28 cellular contexts compared by ENCODE assay signal in the genomic region with DNA sequence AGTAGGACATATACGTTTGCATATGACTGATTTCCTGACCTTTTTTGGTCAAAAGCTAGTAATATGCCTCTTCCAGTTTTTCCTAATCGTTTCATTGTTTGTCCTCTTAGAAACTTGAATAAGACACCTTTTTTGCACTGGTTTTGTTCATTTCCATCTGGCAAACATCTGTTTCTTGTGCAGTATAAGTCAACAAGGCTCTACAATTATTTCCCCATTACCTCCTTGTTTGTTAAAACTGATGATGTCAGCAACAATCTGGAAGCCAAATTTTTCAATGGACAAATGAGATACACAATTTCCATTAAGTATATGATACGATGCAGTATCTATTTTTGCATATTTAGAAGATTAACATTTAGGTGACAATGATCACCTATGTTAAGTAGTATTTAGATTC.
A peak's percentile ranks its signal among the peaks of the same experiment; 100 is the strongest.
DNase-seq lines count a peak whose midpoint lies in the region; ATAC-seq and TF ChIP-seq lines count a peak whose summit lies in the region.
"Had no signal": no experiment of that assay in that cellular context is flagged by ENCODE, and none has a peak within 500 bp of the region (broad histone marks: within the 10 kb centered on the region; RNA-seq: fewer than 3 reads in every experiment).

No MANE protein-coding gene starts in this region.

- H2AFZ ChIP-seq in SK-N-SH (ENCODE audit: low read depth) = no peak overlapping the region
- H2AFZ ChIP-seq: hepatocyte had no signal

- peaks cover 5% of the 10 kb centered on the region; the same call in 1 of the 2 replicates for H4K20me1 ChIP-seq in SK-N-SH (ENCODE audit: insufficient read depth)

- H3K27ac ChIP-seq in SK-N-SH (ENCODE audit: low read depth in 2 of 2, low read length in 1 of 2) (no peak overlapping the region), endodermal cell (ENCODE audit: low read depth, low read length) (no peak overlapping the region), right cardiac atrium (ENCODE audit: low read length) (no peak overlapping the region)
- H3K27ac ChIP-seq: coronary artery, hepatocyte, skin epidermis, suprapubic skin, upper lobe of right lung had no signal

- WGBS in SK-N-SH (ENCODE audit: low lambda C conversion rate) = 83% methylated on average over 3 of the region's 3 CpGs
- WGBS in endodermal cell (ENCODE audit: insufficient coverage in 1 of 2, insufficient read length in 1 of 2), 2 experiments = 90 to 95% methylated on average over 2 to 3 of the region's 3 CpGs
- 80% methylated on average over 3 of the region's 3 CpGs for WGBS in right cardiac atrium

- H3K9ac ChIP-seq in SK-N-SH = no peak overlapping the region
- no peak overlapping the region for H3K9ac ChIP-seq in endodermal cell (ENCODE audit: extremely low read depth, low read length, poor library complexity, severe bottlenecking)

- DNase-seq in SK-N-SH = no peak
- no peak for DNase-seq in T-helper 17 cell
- peak; percentile 20 for DNase-seq in fibroblast of pulmonary artery (ENCODE audit: low read depth)
- DNase-seq in endodermal cell = no peak
- no peak for DNase-seq in right cardiac atrium
- no peak for DNase-seq in stimulated activated naive CD4-positive, alpha-beta T cell treated with Interleukin-2 at 50 U/mL for 16 hours (lab: John Stamatoyannopoulos, UW)
- DNase-seq: activated CD4-positive, alpha-beta T cell treated with anti-CD3 and anti-CD28 coated beads, Interleukin-2, amount 50 U/mL, for 4 hours; activated naive CD4-positive, alpha-beta T cell; activated T-cell treated with anti-CD3 and anti-CD28 coated beads, Interleukin-2, amount 50 U/mL, for 48 hours; effector memory CD4-positive, alpha-beta T cell; HCEC 1CT; mucosa of descending colon; NCI-H1694; NCI-H446 treated with DMSO at 0.1 percent for 48 hours; stimulated activated naive CD4-positive, alpha-beta T cell; T-helper 2 cell; upper lobe of right lung had no signal

- H3K27me3 Mint-ChIP-seq in T-helper 17 cell (no peaks in the 10 kb centered on the region), endodermal cell (ENCODE audit: insufficient read depth) (no peaks in the 10 kb centered on the region)
- H3K27me3 Mint-ChIP-seq: B cell; IgD-negative memory B cell; natural killer cell treated with Interleukin-12 subunit alpha and Interleukin-12 subunit beta and Interleukin-15 and Interleukin-18, amount 100 ng/mL, for 72 hours had no signal

- peaks cover 72% of the 10 kb centered on the region for H3K79me2 ChIP-seq in SK-N-SH (ENCODE audit: insufficient read depth)

- H3K27me3 ChIP-seq in SK-N-SH (ENCODE audit: insufficient read depth) (no peaks in the 10 kb centered on the region), endodermal cell (ENCODE audit: control insufficient read depth, insufficient read depth, low read length, poor library complexity, severe bottlenecking) (no peaks in the 10 kb centered on the region), right cardiac atrium (ENCODE audit: control insufficient read depth, insufficient read depth) (no peaks in the 10 kb centered on the region)
- H3K27me3 ChIP-seq: hepatocyte, suprapubic skin, upper lobe of right lung had no signal

- POLR2A ChIA-PET in SK-N-SH (lab: Yijun Ruan, JAX) = no interaction called here

- CTCF ChIA-PET in SK-N-SH (lab: Yijun Ruan, JAX) = no interaction called here

- H3K4me3 ChIP-seq in SK-N-SH (ENCODE audit: low read depth in 2 of 2, low read length in 1 of 2) (no peak overlapping the region), fibroblast of pulmonary artery (replicated peaks; ENCODE audit: low read depth, low read length) (no peak overlapping the region), endodermal cell (ENCODE audit: low read length) (no peak overlapping the region), right cardiac atrium (ENCODE audit: low read length) (no peak overlapping the region)
- H3K4me3 ChIP-seq: coronary artery, hepatocyte, lung, mucosa of descending colon, skin epidermis, suprapubic skin, upper lobe of right lung had no signal

- H3K9me3 ChIP-seq in SK-N-SH = no peaks in the 10 kb centered on the region
- no peaks in the 10 kb centered on the region for H3K9me3 ChIP-seq in T-helper 17 cell (ENCODE audit: control insufficient read depth, low read length, poor library complexity, severe bottlenecking)
- H3K9me3 ChIP-seq in endodermal cell (ENCODE audit: control insufficient read depth, low read length) = no peaks in the 10 kb centered on the region
- H3K9me3 ChIP-seq in right cardiac atrium (ENCODE audit: control insufficient read depth, low read length) = no peaks in the 10 kb centered on the region
- H3K9me3 ChIP-seq: mucosa of descending colon, suprapubic skin, upper lobe of right lung had no signal

- peaks cover 5% of the 10 kb centered on the region for H3F3A ChIP-seq in SK-N-SH (replicated peaks; ENCODE audit: insufficient read depth)

- H3K4me2 ChIP-seq in SK-N-SH = no peak overlapping the region
- H3K4me2 ChIP-seq: hepatocyte had no signal

- H3K4me1 ChIP-seq in SK-N-SH (ENCODE audit: control insufficient read depth in 1 of 2, insufficient read depth in 2 of 2, low read depth in 1 of 2, low read length in 1 of 2) (no peaks in the 10 kb centered on the region), endodermal cell (ENCODE audit: control insufficient read depth, insufficient read depth, low read length) (no peaks in the 10 kb centered on the region), right cardiac atrium (ENCODE audit: control insufficient read depth, insufficient read depth, low read length) (peaks cover 4% of the 10 kb centered on the region)
- H3K4me1 ChIP-seq: suprapubic skin had no signal

- ATAC-seq in SK-N-SH treated with all-trans-retinoic acid at 6 μM for 48 hours (no peak), T-helper 17 cell (no peak), right cardiac atrium (no peak), HG02870 (IDR thresholded peaks at IDR 0.05; ENCODE audit: unreplicated experiment) (no peak)
- ATAC-seq: activated CD4-positive, CD25-positive, alpha-beta regulatory T cell treated with anti-CD3 and anti-CD28 coated beads, Interleukin-2, amount 50 U/mL, for 24 hours; mucosa of descending colon; natural killer cell treated with Interleukin-12 subunit alpha and Interleukin-12 subunit beta and Interleukin-15 and Interleukin-18, amount 100 ng/mL, for 72 hours; upper lobe of right lung had no signal

- H3K9me3 Mint-ChIP-seq in endodermal cell = no peaks in the 10 kb centered on the region
- H3K9me3 Mint-ChIP-seq: IgD-negative memory B cell; natural killer cell treated with Interleukin-12 subunit alpha and Interleukin-12 subunit beta and Interleukin-15 and Interleukin-18, amount 100 ng/mL, for 72 hours had no signal

- TF ChIP-seq EP300 in SK-N-SH (IDR thresholded peaks at IDR 0.05; ENCODE audit: borderline replicate concordance in 1 of 2, low read depth in 1 of 2, low read length in 1 of 2) = no peak

- TF ChIP-seq RAD21 in SK-N-SH (IDR thresholded peaks at IDR 0.05; ENCODE audit: low read length) = no peak

- intact Hi-C loops in right cardiac atrium (cut with DNase I) = no loop called here

- H3K4me1 Mint-ChIP-seq in T-helper 17 cell (peaks cover 10% of the 10 kb centered on the region), endodermal cell (peaks cover 8% of the 10 kb centered on the region)

- no peak overlapping the region for H3K4me3 Mint-ChIP-seq in T-helper 17 cell
- no peak overlapping the region for H3K4me3 Mint-ChIP-seq in endodermal cell
- H3K4me3 Mint-ChIP-seq: B cell; IgD-negative memory B cell; natural killer cell treated with Interleukin-12 subunit alpha and Interleukin-12 subunit beta and Interleukin-15 and Interleukin-18, amount 100 ng/mL, for 72 hours had no signal

- no peaks in the 10 kb centered on the region for H3K9me2 ChIP-seq in SK-N-SH

- TF ChIP-seq CTCF in SK-N-SH (IDR thresholded peaks at IDR 0.05) = no peak
- no peak for TF ChIP-seq CTCF in fibroblast of pulmonary artery (IDR thresholded peaks at IDR 0.05; ENCODE audit: low read length, missing control alignments)
- TF ChIP-seq CTCF in endodermal cell (conservative IDR thresholded peaks at IDR 0.05) = no peak

- H3K36me3 Mint-ChIP-seq in T-helper 17 cell (ENCODE audit: low read depth) (no peaks in the 10 kb centered on the region), endodermal cell (ENCODE audit: low read depth) (peaks cover 7% of the 10 kb centered on the region)
- H3K36me3 Mint-ChIP-seq: natural killer cell treated with Interleukin-12 subunit alpha and Interleukin-12 subunit beta and Interleukin-15 and Interleukin-18, amount 100 ng/mL, for 72 hours had no signal

- peak overlapping the region; percentile 49 for H3K27ac Mint-ChIP-seq in T-helper 17 cell
- H3K27ac Mint-ChIP-seq in endodermal cell = no peak overlapping the region
- H3K27ac Mint-ChIP-seq: B cell; natural killer cell treated with Interleukin-12 subunit alpha and Interleukin-12 subunit beta and Interleukin-15 and Interleukin-18, amount 100 ng/mL, for 72 hours had no signal

- H3K36me3 ChIP-seq in SK-N-SH (replicated peaks in 1 of 2; ENCODE audit: control insufficient read depth in 1 of 2, insufficient read depth in 2 of 2, low read length in 1 of 2) = peaks cover 0 to 4% of the 10 kb centered on the region in 2 experiments
- H3K36me3 ChIP-seq in endodermal cell (ENCODE audit: control insufficient read depth, insufficient read depth, low read length) = peaks cover 8% of the 10 kb centered on the region
- H3K36me3 ChIP-seq: suprapubic skin, upper lobe of right lung had no signal

TF ChIP-seq in SK-N-SH treated with all-trans-retinoic acid at 6 μM for 48 hours, 23 proteins besides CTCF, POLR2A, EP300 and RAD21:
- no peak for TF ChIP-seq ARNTL (CRISPR knock-in tag; IDR thresholded peaks at IDR 0.05; ENCODE audit: borderline replicate concordance, low read depth)
- TF ChIP-seq TCF4 (CRISPR knock-in tag; IDR thresholded peaks at IDR 0.05; ENCODE audit: borderline replicate concordance) = peak; percentile 28; the same call in 1 of the 2 replicates

TF ChIP-seq in SK-N-SH, 30 proteins besides CTCF, POLR2A, EP300 and RAD21 (continues in another document):
- no peak for TF ChIP-seq RCOR1 (IDR thresholded peaks at IDR 0.05; ENCODE audit: low read length)
- no peak for TF ChIP-seq MEF2A (IDR thresholded peaks at IDR 0.05; ENCODE audit: borderline replicate concordance, low read depth)
- TF ChIP-seq NFIC (IDR thresholded peaks at IDR 0.05; ENCODE audit: borderline replicate concordance) = no peak
- TF ChIP-seq, protein P1, sequence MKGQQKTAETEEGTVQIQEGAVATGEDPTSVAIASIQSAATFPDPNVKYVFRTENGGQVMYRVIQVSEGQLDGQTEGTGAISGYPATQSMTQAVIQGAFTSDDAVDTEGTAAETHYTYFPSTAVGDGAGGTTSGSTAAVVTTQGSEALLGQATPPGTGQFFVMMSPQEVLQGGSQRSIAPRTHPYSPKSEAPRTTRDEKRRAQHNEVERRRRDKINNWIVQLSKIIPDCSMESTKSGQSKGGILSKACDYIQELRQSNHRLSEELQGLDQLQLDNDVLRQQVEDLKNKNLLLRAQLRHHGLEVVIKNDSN (IDR thresholded peaks at IDR 0.05; ENCODE audit: borderline replicate concordance, low read depth) = no peak
